In the genomic region with DNA sequence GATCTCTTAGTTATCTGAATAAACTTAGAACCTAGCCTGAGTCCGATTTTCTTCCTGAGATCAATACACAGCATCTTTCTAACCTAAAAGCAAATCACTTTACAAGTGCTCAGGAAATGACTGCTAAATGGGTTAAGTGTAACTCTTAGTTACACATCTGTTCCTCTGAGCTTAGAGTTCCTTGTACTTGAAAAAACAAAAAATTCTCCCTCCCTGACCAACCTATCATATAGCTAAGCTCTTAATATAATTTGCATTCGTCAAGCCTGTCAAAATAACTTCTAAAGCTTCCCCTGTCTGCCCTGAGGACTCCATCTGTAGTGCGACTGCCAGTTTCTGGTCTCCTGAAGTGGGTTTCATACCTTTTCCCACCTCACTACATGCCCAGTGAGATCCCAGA, we compare ENCODE assay signal across 26 cellular contexts.
A peak's percentile ranks its signal among the peaks of the same experiment; 100 is the strongest.
DNase-seq lines count a peak whose midpoint lies in the region; ATAC-seq lines count a peak whose summit lies in the region.
"Had no signal": no experiment of that assay in that cellular context is flagged by ENCODE, and none has a peak within 500 bp of the region (broad histone marks: within the 10 kb centered on the region; RNA-seq: fewer than 3 reads in every experiment).

No MANE protein-coding gene starts in this region.

- CTCF ChIA-PET in activated naive CD4-positive, alpha-beta T cell treated with anti-CD3 and anti-CD28 coated beads for 36 hours (lab: Charles Lee), result interaction anchor here (1.5 to 2.0 kb wide), 2 partner anchors 20 to 358 kb away, joined by 5 to 8 read pairs; no protein-coding TSS in a partner anchor

- H3K9ac ChIP-seq in stomach smooth muscle (ENCODE audit: low read length in 2 of 2), result peak overlapping the region in 1 of 2 donors; percentile 13
- H3K9ac ChIP-seq: BLaER1 treated with 17β-estradiol and CSF1 and Interleukin-3, amounts not matched to agents 10 nM and 100 nM; parathyroid adenoma had no signal

- no peaks in the 10 kb centered on the region for H3K27me3 ChIP-seq in stomach smooth muscle (ENCODE audit: control insufficient read depth in 1 of 2, insufficient read depth in 2 of 2, low read length in 2 of 2)
- H3K27me3 ChIP-seq: adrenal gland; BLaER1 treated with 17β-estradiol and CSF1 and Interleukin-3, amounts not matched to agents 10 nM and 100 nM; esophagus squamous epithelium; gastrocnemius medialis; right atrium auricular region; SJCRH30 had no signal

- peak; percentile 25 for DNase-seq in activated naive CD4-positive, alpha-beta T cell treated with anti-CD3 and anti-CD28 coated beads for 36 hours
- no peak for DNase-seq in activated naive CD4-positive, alpha-beta T cell treated with Interleukin-2 at 50 U/mL for 16 hours
- peak; percentile 67 for DNase-seq in NCI-H524 treated with DMSO at 0.1 percent for 48 hours (lab: John Stamatoyannopoulos, UW)
- DNase-seq in central memory CD4-positive, alpha-beta T cell, result peak; percentile 56
- DNase-seq in kidney tubule cell (ENCODE audit: low spot score), result no peak
- DNase-seq: adrenal gland; DMS153; endodermal cell; esophagus squamous epithelium; gastrocnemius medialis; GF-D8; hypothalamus; lower lobe of right lung; NCI-H2081; NCI-H446; NK-92 treated with Interleukin-12 subunit alpha and Interleukin-12 subunit beta, amount 100 ng/mL, for 24 hours; stimulated activated naive B cell treated with anti-CD40 and anti-IgM and Interleukin-4, amounts not matched to agents 10 μg/mL and 1 μg/mL and 100 μg/mL, for 72 hours had no signal

- no peak overlapping the region for H3K4me3 Mint-ChIP-seq in activated naive CD4-positive, alpha-beta T cell treated with anti-CD3 and anti-CD28 coated beads for 36 hours
- H3K4me3 Mint-ChIP-seq: endodermal cell; neural crest cell; stimulated activated naive B cell treated with anti-CD40 and anti-IgM and Interleukin-4, amounts not matched to agents 10 μg/mL and 1 μg/mL and 100 μg/mL, for 72 hours had no signal

- no peaks in the 10 kb centered on the region for H3K36me3 ChIP-seq in stomach smooth muscle (ENCODE audit: control insufficient read depth in 2 of 2, insufficient read depth in 2 of 2, low read length in 2 of 2)
- H3K36me3 ChIP-seq: adrenal gland; BLaER1 treated with 17β-estradiol and CSF1 and Interleukin-3, amounts not matched to agents 10 nM and 100 nM; esophagus squamous epithelium; gastrocnemius medialis; lower lobe of right lung; right atrium auricular region; SJCRH30; thoracic aorta had no signal

- no peak overlapping the region for H3K27ac Mint-ChIP-seq in activated naive CD4-positive, alpha-beta T cell treated with anti-CD3 and anti-CD28 coated beads for 36 hours
- H3K27ac Mint-ChIP-seq: endodermal cell; stimulated activated naive B cell treated with anti-CD40 and anti-IgM and Interleukin-4, amounts not matched to agents 10 μg/mL and 1 μg/mL and 100 μg/mL, for 72 hours had no signal

- no peaks in the 10 kb centered on the region for H3K36me3 Mint-ChIP-seq in activated naive CD4-positive, alpha-beta T cell treated with anti-CD3 and anti-CD28 coated beads for 36 hours (ENCODE audit: low read depth)

- H3K4me1 Mint-ChIP-seq in activated naive CD4-positive, alpha-beta T cell treated with anti-CD3 and anti-CD28 coated beads for 36 hours (ENCODE audit: low read depth), result peaks cover 24% of the 10 kb centered on the region
- H3K4me1 Mint-ChIP-seq: endodermal cell; stimulated activated naive B cell treated with anti-CD40 and anti-IgM and Interleukin-4, amounts not matched to agents 10 μg/mL and 1 μg/mL and 100 μg/mL, for 72 hours had no signal

- H3K4me1 ChIP-seq in stomach smooth muscle (ENCODE audit: control insufficient read depth, insufficient read depth, low read length), result peaks cover 10% of the 10 kb centered on the region
- H3K4me1 ChIP-seq: adrenal gland; BLaER1 treated with 17β-estradiol and CSF1 and Interleukin-3, amounts not matched to agents 10 nM and 100 nM; lower lobe of right lung; parathyroid adenoma; right atrium auricular region; SJCRH30 had no signal

- intact Hi-C loops in activated naive CD4-positive, alpha-beta T cell treated with anti-CD3 and anti-CD28 coated beads for 36 hours (cut with micrococcal nuclease), result loop anchor here (1.0 to 2.0 kb wide), 3 partner anchors 40 to 150 kb away; no protein-coding TSS in a partner anchor

- H3K9me3 ChIP-seq in stomach smooth muscle (ENCODE audit: control insufficient read depth in 2 of 2, low read length in 2 of 2), result no peaks in the 10 kb centered on the region
- H3K9me3 ChIP-seq: adrenal gland, esophagus squamous epithelium, gastrocnemius medialis, right atrium auricular region, SJCRH30, thoracic aorta had no signal

- no peak overlapping the region for H3K4me3 ChIP-seq in stomach smooth muscle (ENCODE audit: low read length in 2 of 2)
- H3K4me3 ChIP-seq: adrenal gland; BLaER1 treated with 17β-estradiol and CSF1 and Interleukin-3, amounts not matched to agents 10 nM and 100 nM; coronary artery; esophagus squamous epithelium; gastrocnemius medialis; lower lobe of right lung; right atrium auricular region; SJCRH30; thoracic aorta had no signal

- peaks cover 21% of the 10 kb centered on the region for H3K9me3 Mint-ChIP-seq in activated naive CD4-positive, alpha-beta T cell treated with anti-CD3 and anti-CD28 coated beads for 36 hours

- H3K27ac ChIP-seq in stomach smooth muscle (ENCODE audit: low read length), result peak overlapping the region; percentile 6
- H3K27ac ChIP-seq: adrenal gland; BLaER1 treated with 17β-estradiol and CSF1 and Interleukin-3, amounts not matched to agents 10 nM and 100 nM; gastrocnemius medialis; lower lobe of right lung; parathyroid adenoma; right atrium auricular region; SJCRH30; thoracic aorta had no signal

- no peaks in the 10 kb centered on the region for H3K27me3 Mint-ChIP-seq in activated naive CD4-positive, alpha-beta T cell treated with anti-CD3 and anti-CD28 coated beads for 36 hours (ENCODE audit: low read depth)
- H3K27me3 Mint-ChIP-seq: stimulated activated naive B cell treated with anti-CD40 and anti-IgM and Interleukin-4, amounts not matched to agents 10 μg/mL and 1 μg/mL and 100 μg/mL, for 72 hours had no signal

- no peak for ATAC-seq in GM21786 (IDR thresholded peaks at IDR 0.05; ENCODE audit: unreplicated experiment)
- ATAC-seq: gastrocnemius medialis; lower lobe of right lung; stimulated activated naive B cell treated with anti-CD40 and anti-IgM and Interleukin-4, amounts not matched to agents 10 μg/mL and 1 μg/mL and 100 μg/mL, for 72 hours had no signal

Comparison
In these comparisons a context has a peak if more than half of its experiments do, and no peak if none do; other contexts are left out.
1. DNase-seq: peak in activated naive CD4-positive, alpha-beta T cell treated with anti-CD3 and anti-CD28 coated beads for 36 hours (single experiment), NCI-H524 treated with DMSO at 0.1 percent for 48 hours (single experiment) and central memory CD4-positive, alpha-beta T cell (single experiment); none in activated naive CD4-positive, alpha-beta T cell treated with Interleukin-2 at 50 U/mL for 16 hours (single experiment) and kidney tubule cell (single experiment).